12 cellular contexts compared by ENCODE assay signal in genomic region chr2:200756618-200757321, GRCh38. TPM values are rescaled to one million over a fixed set of nuclear protein-coding genes. Genes with fewer than 3 reads are reported as not detected.
A peak's percentile ranks its signal among the peaks of the same experiment; 100 is the strongest.
DNase-seq lines count a peak whose midpoint lies in the region; ATAC-seq and TF ChIP-seq lines count a peak whose summit lies in the region.
"Had no signal": no experiment of that assay in that cellular context is flagged by ENCODE, and none has a peak within 500 bp of the region (broad histone marks: within the 10 kb centered on the region; RNA-seq: fewer than 3 reads in every experiment).

No MANE protein-coding gene starts in this region.

- H3K9me3 Mint-ChIP-seq in CD8-positive, alpha-beta memory T cell = no peaks in the 10 kb centered on the region
- H3K9me3 Mint-ChIP-seq: dendritic cell treated with granulocyte-macrophage colony-stimulating factor and Interleukin-4, amounts not matched to agents 40 ng/mL and 50 ng/mL, for 4 days had no signal

- H3K4me1 ChIP-seq in ACC112 (ENCODE audit: control insufficient read depth, insufficient read depth, low read length, unreplicated experiment) = peaks cover 32% of the 10 kb centered on the region
- no peaks in the 10 kb centered on the region for H3K4me1 ChIP-seq in CD8-positive, alpha-beta memory T cell (ENCODE audit: insufficient read depth, low read length)

- H3K27ac Mint-ChIP-seq in CD8-positive, alpha-beta memory T cell = peak overlapping the region in 1 of 8 donors; percentile 68
- H3K27ac Mint-ChIP-seq: dendritic cell treated with granulocyte-macrophage colony-stimulating factor and Interleukin-4, amounts not matched to agents 40 ng/mL and 50 ng/mL, for 4 days had no signal

- no peaks in the 10 kb centered on the region for H3K36me3 ChIP-seq in ACC112 (ENCODE audit: insufficient read depth, low read length)
- no peaks in the 10 kb centered on the region for H3K36me3 ChIP-seq in CD8-positive, alpha-beta memory T cell (ENCODE audit: insufficient read depth, low read length)

- no peaks in the 10 kb centered on the region for H3K27me3 ChIP-seq in ACC112 (ENCODE audit: insufficient read depth, low read length)
- peaks cover 4% of the 10 kb centered on the region for H3K27me3 ChIP-seq in CD8-positive, alpha-beta memory T cell (ENCODE audit: insufficient read depth, low read length, poor library complexity, severe bottlenecking)

- no peak overlapping the region for H2AFZ ChIP-seq in ACC112 (ENCODE audit: low read length, unreplicated experiment)

- H3K9me3 ChIP-seq in CD8-positive, alpha-beta memory T cell (ENCODE audit: low read length) = no peaks in the 10 kb centered on the region

- CTCF ChIA-PET in CD8-positive, alpha-beta memory T cell (lab: Charles Lee) = no interaction called here

- no peaks in the 10 kb centered on the region for H3K4me1 Mint-ChIP-seq in CD8-positive, alpha-beta memory T cell

- H3K4me3 ChIP-seq in ACC112 (ENCODE audit: low read depth, low read length) (no peak overlapping the region), foreskin fibroblast (ENCODE audit: low read depth in 1 of 2, low read length in 2 of 2) (no peak overlapping the region)
- H3K4me3 ChIP-seq in CD8-positive, alpha-beta memory T cell (ENCODE audit: low read length) = no peak overlapping the region
- H3K4me3 ChIP-seq: skin epidermis had no signal

- no peak overlapping the region for H3K4me3 Mint-ChIP-seq in CD8-positive, alpha-beta memory T cell
- H3K4me3 Mint-ChIP-seq: dendritic cell treated with granulocyte-macrophage colony-stimulating factor and Interleukin-4, amounts not matched to agents 40 ng/mL and 50 ng/mL, for 4 days had no signal

- POLR2A ChIA-PET in CD8-positive, alpha-beta memory T cell (lab: Charles Lee) = interaction anchor here (0.6 kb wide), 1 partner anchor 145 kb away, joined by 4 read pairs; no protein-coding TSS in a partner anchor

- TF ChIP-seq CTCF in foreskin fibroblast (IDR thresholded peaks at IDR 0.05; ENCODE audit: low read depth, low read length) = no peak

- no peaks in the 10 kb centered on the region for H3K36me3 Mint-ChIP-seq in CD8-positive, alpha-beta memory T cell

- H3K79me2 ChIP-seq in ACC112 (ENCODE audit: control insufficient read depth, insufficient read depth, low read length, unreplicated experiment) = no peaks in the 10 kb centered on the region

- peak; percentile 56 for ATAC-seq in GM21529 (IDR thresholded peaks at IDR 0.05; ENCODE audit: unreplicated experiment)
- no peak for ATAC-seq in HG02970 (IDR thresholded peaks at IDR 0.05; ENCODE audit: low FRiP score, unreplicated experiment)
- no peak for ATAC-seq in GM21576 (IDR thresholded peaks at IDR 0.05; ENCODE audit: unreplicated experiment)

- H3K27me3 Mint-ChIP-seq in CD8-positive, alpha-beta memory T cell = peaks cover 10 to 32% of the 10 kb centered on the region in 2 donors
- H3K27me3 Mint-ChIP-seq: dendritic cell treated with granulocyte-macrophage colony-stimulating factor and Interleukin-4, amounts not matched to agents 40 ng/mL and 50 ng/mL, for 4 days had no signal

- DNase-seq in NCI-H460 (ENCODE audit: extremely low read depth, low read depth) (peak; percentile 52), foreskin fibroblast (peak; percentile 80 to 89), NCI-H2081 (lab: John Stamatoyannopoulos, UW) (no peak)
- no peak for DNase-seq in CD8-positive, alpha-beta memory T cell
- DNase-seq: DND-41, NCI-H2227 treated with DMSO at 0.1 percent for 48 hours had no signal

- H3K27ac ChIP-seq in ACC112 (ENCODE audit: low read depth, low read length) = peak overlapping the region; percentile 13; the same call in 1 of the 2 replicates
- no peak overlapping the region for H3K27ac ChIP-seq in CD8-positive, alpha-beta memory T cell (ENCODE audit: low read depth, low read length)

RNA-seq across cellular contexts. Expression of gene BZW1, which starts 54.9 kb away (rescaled TPM):
- total RNA-seq in NCI-H460 (2014; rRNA removed; shearing (Covaris generic)) = 1,294 and 1,408 TPM in 2 replicates
- polyA plus RNA-seq in NCI-H460 (2014; cell fraction: nucleus; rRNA removed) = 219 and 338 TPM in 2 replicates
- total RNA-seq in CD8-positive, alpha-beta memory T cell = 100 to 1,000 TPM; 495 to 533 TPM
- polyA plus RNA-seq in CD8-positive, alpha-beta memory T cell = 252 TPM

Comparison
In these comparisons a context has a peak if more than half of its experiments do, and no peak if none do; other contexts are left out.
1. DNase-seq: peak in NCI-H460 (single experiment) and foreskin fibroblast (2 of 2); none in CD8-positive, alpha-beta memory T cell (0 of 5) and NCI-H2081 (0 of 2).